24 cellular contexts compared by ENCODE assay signal in genomic region chr15:40721716-40722115, GRCh38. TPM values are rescaled to one million over a fixed set of nuclear protein-coding genes. Genes with fewer than 3 reads are reported as not detected.
DNase-seq lines count a peak whose midpoint lies in the region; ATAC-seq and TF ChIP-seq lines count a peak whose summit lies in the region.
"Had no signal": no experiment of that assay in that cellular context is flagged by ENCODE, and none has a peak within 500 bp of the region (broad histone marks: within the 10 kb centered on the region; RNA-seq: fewer than 3 reads in every experiment).

No MANE protein-coding gene starts in this region.

- no peaks in the 10 kb centered on the region for H3F3A ChIP-seq in GM23338 (replicated peaks; ENCODE audit: low read depth)

- intact Hi-C loops in MCF 10A (cut with micrococcal nuclease) = no loop called here

- peaks cover 38% of the 10 kb centered on the region; the same call in 2 of the 3 replicates for H3K36me3 Mint-ChIP-seq in GM23338 (ENCODE audit: low read depth)
- peaks cover 7% of the 10 kb centered on the region for H3K36me3 Mint-ChIP-seq in MCF 10A (ENCODE audit: insufficient read depth, unreplicated experiment)

- H4K20me1 ChIP-seq in GM23338 (replicated peaks; ENCODE audit: insufficient read depth) = no peaks in the 10 kb centered on the region; the same call in 1 of the 2 replicates
- H4K20me1 ChIP-seq: BLaER1 had no signal

- no peak for DNase-seq in GM23338 (ENCODE audit: low spot score)
- DNase-seq in RWPE2 (ENCODE audit: low spot score) = no peak
- DNase-seq in dermis microvascular lymphatic vessel endothelial cell (ENCODE audit: low read depth in 2 of 2) = peak; percentile 89 to 90
- DNase-seq in fibroblast of the aortic adventitia (ENCODE audit: low read depth) = peak; percentile 51
- DNase-seq in MCF 10A (ENCODE audit: unreplicated experiment) = no peak
- DNase-seq in hypothalamus (lab: John Stamatoyannopoulos, UW) = no peak
- DNase-seq: CD4-positive, alpha-beta T cell; COR-L47; DMS53; GM23248; H9; Karpas-422; NCI-H1105 treated with DMSO at 0.1 percent for 48 hours; NCI-H146; NCI-H1930; NCI-H446; NCI-H524 treated with DMSO at 0.1 percent for 48 hours; NCI-H774; SJCRH30 had no signal

- POLR2A ChIA-PET in MCF 10A (lab: Yijun Ruan, JAX) = no interaction called here

- H3K27me3 ChIP-seq in GM23338 (ENCODE audit: insufficient read depth) (no peaks in the 10 kb centered on the region), RWPE2 (ENCODE audit: insufficient read depth, poor library complexity, severe bottlenecking) (no peaks in the 10 kb centered on the region)
- H3K27me3 ChIP-seq: BLaER1, SJCRH30 had no signal

- H3K9me3 Mint-ChIP-seq in GM23338 = no peaks in the 10 kb centered on the region
- no peaks in the 10 kb centered on the region for H3K9me3 Mint-ChIP-seq in MCF 10A (ENCODE audit: unreplicated experiment)
- H3K9me3 Mint-ChIP-seq: CD4-positive, alpha-beta T cell; H9 had no signal

- H3K4me1 Mint-ChIP-seq in GM23338 = no peaks in the 10 kb centered on the region
- no peaks in the 10 kb centered on the region for H3K4me1 Mint-ChIP-seq in MCF 10A (ENCODE audit: insufficient read depth, unreplicated experiment)
- H3K4me1 Mint-ChIP-seq: H9 had no signal

- H3K27ac ChIP-seq in GM23338 (ENCODE audit: low read depth) (0 out of 2 replicates have a peak overlapping the region, but pooled peaks have one; percentile 7), RWPE2 (ENCODE audit: poor library complexity, severe bottlenecking) (no peak overlapping the region)
- H3K27ac ChIP-seq: BLaER1, GM23248, HL-60, SJCRH30 had no signal

- no peak overlapping the region for H3K4me3 ChIP-seq in GM23338
- H3K4me3 ChIP-seq in RWPE2 (ENCODE audit: severe bottlenecking) = no peak overlapping the region
- no peak overlapping the region for H3K4me3 ChIP-seq in fibroblast of the aortic adventitia (ENCODE audit: low read depth, low read length)
- H3K4me3 ChIP-seq: BLaER1, GM23248, SJCRH30 had no signal

- H3K4me1 ChIP-seq in GM23338 (ENCODE audit: insufficient read depth) (no peaks in the 10 kb centered on the region), RWPE2 (ENCODE audit: insufficient read depth, poor library complexity, severe bottlenecking) (no peaks in the 10 kb centered on the region)
- H3K4me1 ChIP-seq: BLaER1, SJCRH30 had no signal

- no peaks in the 10 kb centered on the region for H3K9me3 ChIP-seq in RWPE2 (ENCODE audit: severe bottlenecking)
- H3K9me3 ChIP-seq: BLaER1, SJCRH30 had no signal

- H3K36me3 ChIP-seq in GM23338 (ENCODE audit: insufficient read depth) = peaks cover 33% of the 10 kb centered on the region; the same call in 1 of the 2 replicates
- H3K36me3 ChIP-seq in RWPE2 (ENCODE audit: low read depth) = peaks cover 76% of the 10 kb centered on the region

- ATAC-seq in GM23338 (no peak), RWPE2 (ENCODE audit: low read depth) (peak; percentile 35; the same call in 1 of the 3 replicates), HG03196 (IDR thresholded peaks at IDR 0.05; ENCODE audit: unreplicated experiment) (no peak)
- ATAC-seq: Right ventricle myocardium inferior, SK-N-SH treated with all-trans-retinoic acid at 6 μM for 48 hours had no signal

- no peak overlapping the region for H3K4me2 ChIP-seq in GM23338
- H3K4me2 ChIP-seq: BLaER1 had no signal

- H3K79me2 ChIP-seq in GM23338 (replicated peaks; ENCODE audit: insufficient read depth) = no peaks in the 10 kb centered on the region

- H3K27ac Mint-ChIP-seq in GM23338 = no peak overlapping the region
- H3K27ac Mint-ChIP-seq in MCF 10A (ENCODE audit: low read depth, unreplicated experiment) = no peak overlapping the region
- H3K27ac Mint-ChIP-seq: CD4-positive, alpha-beta T cell had no signal

- no peak overlapping the region for H2AFZ ChIP-seq in GM23338
- H2AFZ ChIP-seq: GM23248 had no signal

- no TSS peak for BruUV-seq in MCF 10A (replicated peaks; lab: Mats Ljungman, UMichigan)

- H3K9me2 ChIP-seq in GM23338 (ENCODE audit: insufficient read depth) = no peaks in the 10 kb centered on the region

- CTCF ChIA-PET in MCF 10A (lab: Yijun Ruan, JAX) = interaction anchor here (1.2 kb wide), 1 partner anchor 10 kb away, joined by 4 read pairs; no protein-coding TSS in a partner anchor

- H3K4me3 Mint-ChIP-seq in GM23338 = no peak overlapping the region
- no peak overlapping the region for H3K4me3 Mint-ChIP-seq in MCF 10A (ENCODE audit: unreplicated experiment)
- H3K4me3 Mint-ChIP-seq: CD4-positive, alpha-beta T cell; H9 had no signal

- peaks cover under 1% of the 10 kb centered on the region for H3K27me3 Mint-ChIP-seq in GM23338 (ENCODE audit: insufficient read depth, low read depth, poor library complexity)
- H3K27me3 Mint-ChIP-seq in MCF 10A (ENCODE audit: insufficient read depth, unreplicated experiment) = no peaks in the 10 kb centered on the region
- H3K27me3 Mint-ChIP-seq: CD4-positive, alpha-beta T cell had no signal

- TF ChIP-seq CTCF in GM23338 (conservative IDR thresholded peaks at IDR 0.05; ENCODE audit: low read depth in 2 of 2) (no peak), RWPE2 (IDR thresholded peaks at IDR 0.05; ENCODE audit: poor library complexity, severe bottlenecking) (no peak), fibroblast of the aortic adventitia (IDR thresholded peaks at IDR 0.05; ENCODE audit: insufficient read depth, low read length) (no peak), MCF 10A (IDR thresholded peaks at IDR 0.05; ENCODE audit: unreplicated experiment) (no peak)

TF ChIP-seq in GM23338, 12 proteins besides CTCF, POLR2A, EP300 and RAD21 (continues in another document):
- TF ChIP-seq EZH2phosphoT487 (IDR thresholded peaks at IDR 0.05; ENCODE audit: unreplicated experiment) (no peak), EZH2 (IDR thresholded peaks at IDR 0.05; ENCODE audit: low read depth, unreplicated experiment) (no peak), NANOG (IDR thresholded peaks at IDR 0.05; ENCODE audit: borderline replicate concordance) (no peak), ZNF331 (CRISPR knock-in tag; IDR thresholded peaks at IDR 0.05; ENCODE audit: low read depth) (no peak), JUNB (IDR thresholded peaks at IDR 0.05; ENCODE audit: unreplicated experiment) (no peak), POLR2AphosphoS5 (IDR thresholded peaks at IDR 0.05; ENCODE audit: low read depth) (no peak), ZNF114 (CRISPR knock-in tag; IDR thresholded peaks at IDR 0.05) (no peak), CREB1 (CRISPR knock-in tag; IDR thresholded peaks at IDR 0.05; ENCODE audit: low read depth) (no peak)
- TF ChIP-seq, protein P1, sequence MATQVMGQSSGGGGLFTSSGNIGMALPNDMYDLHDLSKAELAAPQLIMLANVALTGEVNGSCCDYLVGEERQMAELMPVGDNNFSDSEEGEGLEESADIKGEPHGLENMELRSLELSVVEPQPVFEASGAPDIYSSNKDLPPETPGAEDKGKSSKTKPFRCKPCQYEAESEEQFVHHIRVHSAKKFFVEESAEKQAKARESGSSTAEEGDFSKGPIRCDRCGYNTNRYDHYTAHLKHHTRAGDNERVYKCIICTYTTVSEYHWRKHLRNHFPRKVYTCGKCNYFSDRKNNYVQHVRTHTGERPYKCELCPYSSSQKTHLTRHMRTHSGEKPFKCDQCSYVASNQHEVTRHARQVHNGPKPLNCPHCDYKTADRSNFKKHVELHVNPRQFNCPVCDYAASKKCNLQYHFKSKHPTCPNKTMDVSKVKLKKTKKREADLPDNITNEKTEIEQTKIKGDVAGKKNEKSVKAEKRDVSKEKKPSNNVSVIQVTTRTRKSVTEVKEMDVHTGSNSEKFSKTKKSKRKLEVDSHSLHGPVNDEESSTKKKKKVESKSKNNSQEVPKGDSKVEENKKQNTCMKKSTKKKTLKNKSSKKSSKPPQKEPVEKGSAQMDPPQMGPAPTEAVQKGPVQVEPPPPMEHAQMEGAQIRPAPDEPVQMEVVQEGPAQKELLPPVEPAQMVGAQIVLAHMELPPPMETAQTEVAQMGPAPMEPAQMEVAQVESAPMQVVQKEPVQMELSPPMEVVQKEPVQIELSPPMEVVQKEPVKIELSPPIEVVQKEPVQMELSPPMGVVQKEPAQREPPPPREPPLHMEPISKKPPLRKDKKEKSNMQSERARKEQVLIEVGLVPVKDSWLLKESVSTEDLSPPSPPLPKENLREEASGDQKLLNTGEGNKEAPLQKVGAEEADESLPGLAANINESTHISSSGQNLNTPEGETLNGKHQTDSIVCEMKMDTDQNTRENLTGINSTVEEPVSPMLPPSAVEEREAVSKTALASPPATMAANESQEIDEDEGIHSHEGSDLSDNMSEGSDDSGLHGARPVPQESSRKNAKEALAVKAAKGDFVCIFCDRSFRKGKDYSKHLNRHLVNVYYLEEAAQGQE (IDR thresholded peaks at IDR 0.05; ENCODE audit: unreplicated experiment) = no peak

RNA-seq across cellular contexts. Expression of gene RAD51, which starts 26.7 kb away (rescaled TPM):
- 19.4 and 20.3 TPM in 2 replicates for total RNA-seq in GM23338 (2014; rRNA removed; shearing (Covaris generic))
- 19.5 and 26.2 TPM in 2 replicates for polyA plus RNA-seq in GM23338 (2016; fragmentation: Nextera tagmentation; extraction: Ambion mirVana)
- total RNA-seq in dermis microvascular lymphatic vessel endothelial cell (3.7 and 5.9 TPM in 2 replicates), fibroblast of the aortic adventitia (ENCODE audit: low replicate concordance) (2.9 and 12.1 TPM in 2 replicates), MCF 10A (2022) (6.1 and 7.1 TPM in 2 replicates)

RNA-seq across cellular contexts. Expression of gene RMDN3, which starts 33.3 kb away (rescaled TPM):
- 16.4 and 17.0 TPM in 2 replicates for total RNA-seq in GM23338 (2014; rRNA removed; shearing (Covaris generic))
- polyA plus RNA-seq in GM23338 (2016; fragmentation: Nextera tagmentation; extraction: Ambion mirVana) = 13.0 and 15.6 TPM in 2 replicates
- total RNA-seq in dermis microvascular lymphatic vessel endothelial cell (15.7 and 19.6 TPM in 2 replicates), fibroblast of the aortic adventitia (ENCODE audit: low replicate concordance) (18.0 and 54.0 TPM in 2 replicates), MCF 10A (2022) (31.8 and 36.1 TPM in 2 replicates)

RNA-seq across cellular contexts. Expression of gene GCHFR, which starts 42.2 kb away (rescaled TPM):
- total RNA-seq in GM23338 (2014; rRNA removed; shearing (Covaris generic)) = 44.2 and 45.4 TPM in 2 replicates
- polyA plus RNA-seq in GM23338 (2016; fragmentation: Nextera tagmentation; extraction: Ambion mirVana) = 38.9 and 40.2 TPM in 2 replicates
- 9.9 and 23.0 TPM in 2 replicates for total RNA-seq in dermis microvascular lymphatic vessel endothelial cell
- 0.82 and 2.0 TPM in 2 replicates for total RNA-seq in fibroblast of the aortic adventitia (ENCODE audit: low replicate concordance)
- total RNA-seq in MCF 10A (2022) = 7.2 and 8.2 TPM in 2 replicates
- total RNA-seq: SJCRH30 had no signal

RNA-seq across cellular contexts. Expression of gene C15orf62, which starts 48.1 kb away (rescaled TPM):
- 0.08 and 0.80 TPM in 2 replicates for total RNA-seq in GM23338 (2014; rRNA removed; shearing (Covaris generic))
- 0.16 and 0.68 TPM in 2 replicates for polyA plus RNA-seq in GM23338 (2016; fragmentation: Nextera tagmentation; extraction: Ambion mirVana)
- total RNA-seq in dermis microvascular lymphatic vessel endothelial cell = 0.13 and 0.39 TPM in 2 replicates
- 0.18 and 0.57 TPM in 2 replicates for total RNA-seq in fibroblast of the aortic adventitia (ENCODE audit: low replicate concordance)
- total RNA-seq in MCF 10A (2022) = 0.26 and 0.52 TPM in 2 replicates
- total RNA-seq: GM23248 had no signal

Comparison
In these comparisons a context has a peak if more than half of its experiments do, and no peak if none do; other contexts are left out.
1. DNase-seq: peak in dermis microvascular lymphatic vessel endothelial cell (2 of 2) and fibroblast of the aortic adventitia (single experiment); none in GM23338 (single experiment), RWPE2 (single experiment), MCF 10A (single experiment) and hypothalamus (0 of 51).